Comparison of ENCODE assay signal across 8 cellular contexts in genomic region chr2:23373666-23374065, GRCh38. TPM values are rescaled to one million over a fixed set of nuclear protein-coding genes. Genes with fewer than 3 reads are reported as not detected.
"Had no signal": no experiment of that assay in that cellular context is flagged by ENCODE, and none has a peak within 500 bp of the region (broad histone marks: within the 10 kb centered on the region; RNA-seq: fewer than 3 reads in every experiment).

No MANE protein-coding gene starts in this region.

- H3K9me3 ChIP-seq: HAP-1 had no signal

- H3K36me3 ChIP-seq: HAP-1 had no signal

- H3K9me3 Mint-ChIP-seq: HFFc6 had no signal

- H3K4me1 ChIP-seq: HAP-1 had no signal

- H3K4me3 ChIP-seq: GM23248, HAP-1 had no signal

- H3K4me3 Mint-ChIP-seq: HFFc6 had no signal

- H3K27ac ChIP-seq: GM23248, HL-60 had no signal

- H3K27ac Mint-ChIP-seq: HFFc6 had no signal

- ATAC-seq: HCT116, HepG2 had no signal

- DNase-seq: GM23248, GOT3, H7, HFFc6 had no signal

RNA-seq across cellular contexts. Expression of gene KLHL29, which starts 11.3 kb away (rescaled TPM):
- total RNA-seq: HepG2 had no signal
